ENCODE assay signal across 9 cellular contexts in the genomic region with DNA sequence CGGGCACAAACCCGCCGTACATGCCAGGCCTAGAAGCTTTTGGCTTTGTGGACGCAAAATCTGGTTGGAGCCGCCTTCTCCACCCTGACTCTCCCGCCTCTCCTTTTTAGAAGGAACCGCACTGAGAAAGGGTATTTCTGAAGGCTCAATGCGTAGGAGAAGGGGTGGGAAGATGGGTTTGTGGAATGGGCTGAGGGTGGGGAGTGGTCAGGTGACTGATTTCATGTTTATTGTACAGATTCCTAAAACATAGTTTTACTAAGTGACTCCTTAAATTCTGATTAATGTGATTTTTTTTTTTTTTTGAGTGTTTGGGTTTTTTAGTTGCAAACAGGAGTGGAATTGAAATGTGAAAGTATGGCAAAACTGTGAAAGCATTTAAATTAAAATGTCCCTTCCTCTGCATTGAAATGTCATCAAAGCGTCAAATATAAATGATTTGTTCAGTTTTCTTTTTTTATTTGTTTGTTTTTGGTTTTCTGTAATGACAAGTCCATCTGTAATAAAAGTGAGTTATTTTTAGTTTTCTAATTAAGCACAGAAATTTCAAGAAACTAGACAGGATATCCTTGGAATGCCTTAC. TPM values are rescaled to one million over a fixed set of nuclear protein-coding genes. Genes with fewer than 3 reads are reported as not detected.
DNase-seq lines count a peak whose midpoint lies in the region; ATAC-seq, FAIRE-seq and TF ChIP-seq lines count a peak whose summit lies in the region.
"Had no signal": no experiment of that assay in that cellular context is flagged by ENCODE, and none has a peak within 500 bp of the region (broad histone marks: within the 10 kb centered on the region; RNA-seq: fewer than 3 reads in every experiment).

No MANE protein-coding gene starts in this region.

- TF ChIP-seq EP300 in H1 (IDR thresholded peaks at IDR 0.05; ENCODE audit: borderline replicate concordance in 1 of 2, low read depth in 2 of 2, low read length in 2 of 2) = no peak

- H3K4me3 ChIP-seq in CD4-positive, alpha-beta memory T cell (ENCODE audit: low read length in 2 of 2) = peak overlapping the region; percentile 55 to 92
- H3K4me3 ChIP-seq in NT2/D1 (ENCODE audit: insufficient read length, low read depth) (peak overlapping the region; percentile 86), H1 (ENCODE audit: extremely low read depth in 1 of 4, insufficient read depth in 2 of 4, low read depth in 3 of 4, low read length in 4 of 4) (peak overlapping the region; percentile 74 to 99 (median 84)), neuron (ENCODE audit: low read length) (peak overlapping the region; percentile 56)

- peak overlapping the region; percentile 86 to 98 (median 93) for H3K4me3 Mint-ChIP-seq in CD4-positive, alpha-beta memory T cell

- peaks cover 0 to 24% of the 10 kb centered on the region in 2 experiments; a peak in 3 of 4 replicates for H3K79me2 ChIP-seq in H1 (ENCODE audit: control insufficient read depth in 1 of 2, insufficient read depth in 2 of 2, low read length in 2 of 2)

- 0 out of 2 replicates have a peak overlapping the region, but pooled peaks have one; percentile 75 for H3K18ac ChIP-seq in H1 (ENCODE audit: extremely low read depth, low read length)

- ATAC-seq in sciatic nerve = no peak
- no peak for ATAC-seq in HG02852 (IDR thresholded peaks at IDR 0.05; ENCODE audit: unreplicated experiment)

- H4K5ac ChIP-seq in H1 (ENCODE audit: insufficient read length, low read depth, low read length) = peak overlapping the region; percentile 65

- CTCF ChIA-PET in CD4-positive, alpha-beta memory T cell (lab: Charles Lee; ENCODE audit: partially characterized antibody) = interaction anchor here (1.4 to 9.4 kb wide), 8 partner anchors 17 to 286 kb away, joined by 4 to 102 read pairs (median 16); a partner anchor contains a TSS
- CTCF ChIA-PET in H1 (lab: Charles Lee; ENCODE audit: partially characterized antibody) = interaction anchor here (0.8 to 31.7 kb wide), 6 partner anchors 9 to 80 kb away, joined by 3 to 735 read pairs (median 6); no protein-coding TSS in a partner anchor

- POLR2A ChIA-PET in CD4-positive, alpha-beta memory T cell (lab: Charles Lee; ENCODE audit: partially characterized antibody) = interaction anchor here (0.6 to 13.4 kb wide), 14 partner anchors 10 to 327 kb away, joined by 3 to 688 read pairs (median 48); a partner anchor contains a TSS
- POLR2A ChIA-PET in H1 (lab: Charles Lee; ENCODE audit: partially characterized antibody) = interaction anchor here (0.9 to 9.7 kb wide), 21 partner anchors 9 to 305 kb away, joined by 3 to 308 read pairs (median 25); a partner anchor contains a TSS

- H3K4me1 ChIP-seq in CD4-positive, alpha-beta memory T cell (ENCODE audit: insufficient read depth, low read length) = peaks cover 67% of the 10 kb centered on the region
- H3K4me1 ChIP-seq in NT2/D1 (ENCODE audit: insufficient read depth, insufficient read length) (peaks cover 3% of the 10 kb centered on the region), H1 (replicated peaks in 1 of 4; ENCODE audit: control insufficient read depth in 3 of 4, insufficient read depth in 4 of 4, low read length in 3 of 4) (peaks cover 0 to 2% (median 0%) of the 10 kb centered on the region in 4 experiments; a peak in 3 of 7 replicates), neuron (ENCODE audit: insufficient read depth, low read length) (peaks cover 19% of the 10 kb centered on the region)

- H3K4me2 ChIP-seq in H1 (ENCODE audit: insufficient read depth in 1 of 2, low read depth in 2 of 2, low read length in 2 of 2) = peak overlapping the region; percentile 83 to 97

- no peak overlapping the region for H3K4ac ChIP-seq in H1 (replicated peaks; ENCODE audit: insufficient read length, low read depth, low read length)

- H2BK15ac ChIP-seq in H1 (ENCODE audit: low read length) = no peak overlapping the region

- H3K27me3 Mint-ChIP-seq in CD4-positive, alpha-beta memory T cell = no peaks in the 10 kb centered on the region

- H3K36me3 ChIP-seq in CD4-positive, alpha-beta memory T cell (ENCODE audit: insufficient read depth, low read length) = peaks cover 9% of the 10 kb centered on the region
- H3K36me3 ChIP-seq in NT2/D1 (ENCODE audit: insufficient read depth, insufficient read length, low read length) (peaks cover 11% of the 10 kb centered on the region), H1 (ENCODE audit: control insufficient read depth in 2 of 4, insufficient read depth in 4 of 4, low read length in 3 of 4) (peaks cover 0 to 1% (median under 1%) of the 10 kb centered on the region in 4 experiments; a peak in 2 of 8 replicates), neuron (ENCODE audit: insufficient read depth, low read length) (peaks cover 9% of the 10 kb centered on the region)

- WGBS in H1 (ENCODE audit: extremely low coverage in 1 of 2, insufficient coverage in 1 of 2, insufficient read length in 1 of 2, insufficient replicate concordance in 2 of 2, low coverage in 1 of 2, low lambda C conversion rate in 2 of 2, missing lambda C conversion rate in 1 of 2), 2 experiments = 3% methylated on average over 9 of the region's 9 CpGs; no CpG with 5 or more reads in 1 of the 2 experiments

- peak overlapping the region; percentile 96 to 100 (median 99) for H3K27ac Mint-ChIP-seq in CD4-positive, alpha-beta memory T cell

- H3K36me3 Mint-ChIP-seq in CD4-positive, alpha-beta memory T cell = peaks cover 13 to 30% of the 10 kb centered on the region in 2 donors

- H2BK20ac ChIP-seq in H1 (ENCODE audit: low read length) = no peak overlapping the region

- peak overlapping the region; percentile 90; the same call in 1 of the 2 replicates for H4K8ac ChIP-seq in H1 (ENCODE audit: extremely low read depth, insufficient read depth, low read length)

- no peak overlapping the region for H2AK5ac ChIP-seq in H1 (ENCODE audit: low read depth, low read length)

- peak overlapping the region; percentile 22 for H4K91ac ChIP-seq in H1 (replicated peaks; ENCODE audit: insufficient read length, low read length)

- H3K14ac ChIP-seq in H1 (ENCODE audit: insufficient read length) = no peak overlapping the region

- H3K4me1 Mint-ChIP-seq in CD4-positive, alpha-beta memory T cell = peaks cover 40 to 77% (median 55%) of the 10 kb centered on the region in 4 donors

- TF ChIP-seq RAD21 in H1 (IDR thresholded peaks at IDR 0.05 in 1 of 2, conservative IDR thresholded peaks at IDR 0.05 in 1 of 2; ENCODE audit: low read depth in 2 of 2, low read length in 2 of 2) = no peak

- no peak for FAIRE-seq in H1 (lab: Jason Lieb, UNC)

- peak overlapping the region; percentile 98 for H2BK5ac ChIP-seq in H1 (ENCODE audit: low read depth, low read length)

- H3K9ac ChIP-seq in NT2/D1 (ENCODE audit: insufficient read length, low read depth) = peak overlapping the region; percentile 86
- H3K9ac ChIP-seq in H1 (replicated peaks in 1 of 4; ENCODE audit: extremely low read depth in 1 of 4, low read depth in 3 of 4, low read length in 3 of 4) = peak overlapping the region; percentile 66 to 90 (median 76)

- H3K23me2 ChIP-seq in H1 (ENCODE audit: low read depth, low read length) = peaks cover 4% of the 10 kb centered on the region; the same call in 1 of the 2 replicates

- peak overlapping the region; percentile 88 for H2BK12ac ChIP-seq in H1 (ENCODE audit: low read depth, low read length)

- H3K27me3 ChIP-seq in CD4-positive, alpha-beta memory T cell (ENCODE audit: insufficient read depth, low read length) = no peaks in the 10 kb centered on the region
- H3K27me3 ChIP-seq in NT2/D1 (ENCODE audit: insufficient read depth, insufficient read length) (no peaks in the 10 kb centered on the region), H1 (replicated peaks in 1 of 4; ENCODE audit: control insufficient read depth in 3 of 4, extremely low read depth in 1 of 4, insufficient read depth in 3 of 4, low read length in 3 of 4) (no peaks in the 10 kb centered on the region), neuron (ENCODE audit: insufficient read depth, low read length) (no peaks in the 10 kb centered on the region)

- H4K20me1 ChIP-seq in H1 (replicated peaks in 1 of 2; ENCODE audit: control insufficient read depth in 1 of 2, insufficient read depth in 2 of 2, low read length in 2 of 2) = peaks cover 7 to 10% of the 10 kb centered on the region in 2 experiments

- peak overlapping the region; percentile 51 for H3K56ac ChIP-seq in H1 (replicated peaks; ENCODE audit: insufficient read length, low read depth, low read length)

- H3K27ac ChIP-seq in CD4-positive, alpha-beta memory T cell (ENCODE audit: low read depth, low read length) = peak overlapping the region; percentile 97
- H3K27ac ChIP-seq in H1 (ENCODE audit: low read depth, low read length) = peak overlapping the region; percentile 95

- no peak for TF ChIP-seq POLR2A in H1 (IDR thresholded peaks at IDR 0.05; ENCODE audit: control extremely low read depth in 1 of 2, low read depth in 2 of 2, low read length in 2 of 2)

- intact Hi-C loops in CD4-positive, alpha-beta memory T cell (cut with micrococcal nuclease) = loop anchor here (1.0 to 5.0 kb wide), 5 partner anchors 19 to 393 kb away; a partner anchor contains a TSS
- intact Hi-C loops in sciatic nerve (cut with DNase I) = no loop called here

- H3K23ac ChIP-seq in H1 (ENCODE audit: insufficient read length) = no peak overlapping the region

- H2AFZ ChIP-seq in H1 (ENCODE audit: low read length) (peak overlapping the region; percentile 8; the same call in 1 of the 2 replicates), neuron (ENCODE audit: low read depth, low read length) (no peak overlapping the region)

- H2BK120ac ChIP-seq in H1 (replicated peaks; ENCODE audit: low read depth, low read length) = no peak overlapping the region

- DNase-seq in CD4-positive, alpha-beta memory T cell = no peak
- DNase-seq in NT2/D1 (ENCODE audit: low read depth, low spot score) (no peak), H1 (ENCODE audit: low read depth in 1 of 2, low spot score in 2 of 2) (no peak), ecto neural progenitor cell (ENCODE audit: low spot score) (no peak), NCI-H524 (lab: John Stamatoyannopoulos, UW) (no peak), sciatic nerve (ENCODE audit: low spot score) (no peak)

- no peaks in the 10 kb centered on the region for H3K9me3 ChIP-seq in CD4-positive, alpha-beta memory T cell (ENCODE audit: control insufficient read depth in 1 of 2, low read length in 2 of 2)
- H3K9me3 ChIP-seq in NT2/D1 (ENCODE audit: insufficient read depth, low read length) (no peaks in the 10 kb centered on the region), H1 (ENCODE audit: insufficient read depth in 2 of 2, low read depth in 1 of 2, low read length in 1 of 2) (no peaks in the 10 kb centered on the region), neuron (ENCODE audit: low read length) (no peaks in the 10 kb centered on the region)

- TF ChIP-seq CTCF in H1 (IDR thresholded peaks at IDR 0.05; ENCODE audit: control extremely low read depth in 1 of 3, insufficient read depth in 1 of 3, low read depth in 1 of 3, low read length in 3 of 3) = no peak

- no peaks in the 10 kb centered on the region for H3K79me1 ChIP-seq in H1 (ENCODE audit: low read depth, low read length)

- H3K9me3 Mint-ChIP-seq in CD4-positive, alpha-beta memory T cell = peaks cover 0 to 2% (median 0%) of the 10 kb centered on the region in 8 donors

RNA-seq across cellular contexts. Expression of a gene that starts 1.8 kb away (rescaled TPM):
- total RNA-seq in CD4-positive, alpha-beta memory T cell = 100 to 1,000 TPM in 1 of 2 experiments, 10 to 100 TPM in 1; 93.7 to 104 TPM
- 100 to 1,000 TPM in 1 of 2 donors, 10 to 100 TPM in 1; 74.3 to 102 TPM for polyA plus RNA-seq in CD4-positive, alpha-beta memory T cell
- 20.8 and 26.7 TPM in 2 replicates for total RNA-seq in H1 (2021; fragmentation: NEBNext Ultra II Directional; extraction: Animal tissue kit (Norgen Biotek cat#: 25700))
- 9.7 and 14.4 TPM in 2 replicates for polyA plus RNA-seq in H1 (2011; rRNA removed)
- polyA plus RNA-seq in H1 (2011; cell fraction: cytosol; rRNA removed) = 12.0 TPM
- polyA plus RNA-seq in H1 (2011; cell fraction: nucleus; rRNA removed) = 17.7 TPM
- polyA plus RNA-seq in H1 (2012, experiment 1 of 2) = 24.8 to 32.2 TPM (median 27.7 TPM) in 4 replicates
- polyA plus RNA-seq in H1 (2012, experiment 2 of 2) = 5.9 TPM
- polyA plus RNA-seq in H1 (2013, experiment 1 of 2) = 21.6 TPM
- polyA plus RNA-seq in H1 (2013, experiment 2 of 2) = 22.3 TPM
- 22.6 and 27.7 TPM in 2 replicates for polyA minus RNA-seq in H1 (2011; rRNA and poly(A)+ RNA removed)
- 22.5 TPM for polyA minus RNA-seq in H1 (2011; cell fraction: cytosol; rRNA and poly(A)+ RNA removed)
- 52.2 TPM for polyA minus RNA-seq in H1 (2011; cell fraction: nucleus; rRNA and poly(A)+ RNA removed)
- total RNA-seq in sciatic nerve = 114 TPM

RNA-seq across cellular contexts. Expression of a gene that starts 32.6 kb away (rescaled TPM):
- total RNA-seq in CD4-positive, alpha-beta memory T cell = not detected
- polyA plus RNA-seq in CD4-positive, alpha-beta memory T cell = not detected
- total RNA-seq in H1 (2021; fragmentation: NEBNext Ultra II Directional; extraction: Animal tissue kit (Norgen Biotek cat#: 25700)) = 0.07 TPM in 1 of 2 replicates, not detected in the other
- polyA plus RNA-seq in H1 (2011; rRNA removed) = 0.30 and 0.33 TPM in 2 replicates
- polyA plus RNA-seq in H1 (2011; cell fraction: cytosol; rRNA removed) = 0.30 TPM
- polyA plus RNA-seq in H1 (2011; cell fraction: nucleus; rRNA removed) = 0.29 TPM
- 0.10 to 0.39 TPM (median 0.29 TPM) in 4 replicates for polyA plus RNA-seq in H1 (2012, experiment 1 of 2)
- 0.22 TPM for polyA plus RNA-seq in H1 (2012, experiment 2 of 2)
- 0.10 TPM for polyA plus RNA-seq in H1 (2013, experiment 1 of 2)
- polyA plus RNA-seq in H1 (2013, experiment 2 of 2) = 0.06 TPM
- polyA minus RNA-seq in H1 (2011; rRNA and poly(A)+ RNA removed) = 0.19 and 0.39 TPM in 2 replicates
- 0.29 TPM for polyA minus RNA-seq in H1 (2011; cell fraction: cytosol; rRNA and poly(A)+ RNA removed)
- not detected for polyA minus RNA-seq in H1 (2011; cell fraction: nucleus; rRNA and poly(A)+ RNA removed)
- total RNA-seq in sciatic nerve = 2.0 TPM
- total RNA-seq: dermis microvascular lymphatic vessel endothelial cell had no signal
